In genomic region chr1:53417003-53417402, GRCh38 we compare ENCODE assay signal across 1 cellular context.
TF ChIP-seq lines count a peak whose summit lies in the region.

No MANE protein-coding gene starts in this region.

TF ChIP-seq in GM23338, 12 proteins besides CTCF, POLR2A, EP300 and RAD21:
- TF ChIP-seq CREB1 (CRISPR knock-in tag; IDR thresholded peaks at IDR 0.05; ENCODE audit: low read depth) = no peak
- TF ChIP-seq REST (IDR thresholded peaks at IDR 0.05; ENCODE audit: unreplicated experiment) = no peak
- no peak for TF ChIP-seq ZNF462 (CRISPR knock-in tag; IDR thresholded peaks at IDR 0.05)
- TF ChIP-seq EZH2phosphoT487 (IDR thresholded peaks at IDR 0.05; ENCODE audit: unreplicated experiment) = no peak
- TF ChIP-seq ZNF331 (CRISPR knock-in tag; IDR thresholded peaks at IDR 0.05; ENCODE audit: low read depth) = no peak
- TF ChIP-seq NANOG (IDR thresholded peaks at IDR 0.05; ENCODE audit: borderline replicate concordance) = no peak
- no peak for TF ChIP-seq ZNF114 (CRISPR knock-in tag; IDR thresholded peaks at IDR 0.05)
- TF ChIP-seq ETS1 (IDR thresholded peaks at IDR 0.05) = no peak
- no peak; the same call in 1 of the 2 replicates for TF ChIP-seq POLR2AphosphoS5 (IDR thresholded peaks at IDR 0.05; ENCODE audit: low read depth)
- TF ChIP-seq JUNB (IDR thresholded peaks at IDR 0.05; ENCODE audit: unreplicated experiment) = no peak
- no peak for TF ChIP-seq EZH2 (IDR thresholded peaks at IDR 0.05; ENCODE audit: low read depth, unreplicated experiment)
- no peak for TF ChIP-seq STAT1 (IDR thresholded peaks at IDR 0.05; ENCODE audit: unreplicated experiment)
